ENCODE assay signal across 9 cellular contexts in the genomic region with DNA sequence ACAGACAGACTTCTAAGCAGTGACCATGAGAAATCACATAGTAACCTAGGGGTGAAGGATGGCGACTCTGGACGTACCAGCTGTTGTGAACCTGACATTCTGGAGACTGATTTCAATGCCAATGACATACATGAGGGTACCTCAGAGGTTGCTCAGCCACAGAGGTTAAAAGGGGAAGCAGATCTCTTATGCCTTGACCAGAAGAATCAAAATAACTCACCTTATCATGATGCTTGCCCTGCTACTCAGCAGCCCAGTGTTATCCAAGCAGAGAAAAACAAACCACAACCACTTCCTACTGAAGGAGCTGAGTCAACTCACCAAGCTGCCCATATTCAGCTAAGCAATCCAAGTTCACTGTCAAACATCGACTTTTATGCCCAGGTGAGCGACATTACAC. TPM values are rescaled to one million over a fixed set of nuclear protein-coding genes. Genes with fewer than 3 reads are reported as not detected.
A peak's percentile ranks its signal among the peaks of the same experiment; 100 is the strongest.
DNase-seq lines count a peak whose midpoint lies in the region; ATAC-seq and TF ChIP-seq lines count a peak whose summit lies in the region.
"Had no signal": no experiment of that assay in that cellular context is flagged by ENCODE, and none has a peak within 500 bp of the region (broad histone marks: within the 10 kb centered on the region; RNA-seq: fewer than 3 reads in every experiment).

No MANE protein-coding gene starts in this region.

- peaks cover 39% of the 10 kb centered on the region for H3K27me3 ChIP-seq in WERI-Rb-1 (ENCODE audit: insufficient read depth, low read depth, severe bottlenecking)

- no peak for TF ChIP-seq CTCF in WERI-Rb-1 (IDR thresholded peaks at IDR 0.05; ENCODE audit: low read depth, low read length)

- H3K4me3 ChIP-seq in WERI-Rb-1 (ENCODE audit: low read depth, low read length) = no peak overlapping the region

- peaks cover 31 to 42% of the 10 kb centered on the region in 2 donors for H3K4me1 Mint-ChIP-seq in immature natural killer cell

- H3K9me3 ChIP-seq in WERI-Rb-1 (ENCODE audit: severe bottlenecking) = no peaks in the 10 kb centered on the region
- H3K9me3 ChIP-seq: neutrophil had no signal

- intact Hi-C loops in posterior cingulate gyrus (cut with DNase I) = no loop called here

- H3K9me3 Mint-ChIP-seq in immature natural killer cell = no peaks in the 10 kb centered on the region

- DNase-seq in NCI-H226 (peak; percentile 90), immature natural killer cell (peak; percentile 23 to 40 (median 39)), posterior cingulate gyrus (no peak), HEK293T (ENCODE audit: extremely low spot score) (no peak), iPS-NIHi7 (ENCODE audit: extremely low spot score) (no peak), WERI-Rb-1 (no peak)

- CTCF ChIA-PET in HEK293T (lab: Yijun Ruan, JAX) = no interaction called here

- H3K36me3 ChIP-seq in WERI-Rb-1 = no peaks in the 10 kb centered on the region
- H3K36me3 ChIP-seq: neutrophil had no signal

- H3K4me3 Mint-ChIP-seq in immature natural killer cell = peak overlapping the region; percentile 45 to 70 (median 65)

- no peaks in the 10 kb centered on the region for H3K36me3 Mint-ChIP-seq in immature natural killer cell

- H3K27ac Mint-ChIP-seq in immature natural killer cell = peak overlapping the region in 4 of 6 donors; percentile 14 to 51 (median 42)

- H3K27ac ChIP-seq in WERI-Rb-1 = no peak overlapping the region
- H3K27ac ChIP-seq: neutrophil had no signal

- ATAC-seq in GM18870 (IDR thresholded peaks at IDR 0.05; ENCODE audit: unreplicated experiment) (peak; percentile 96), HG02678 (IDR thresholded peaks at IDR 0.05; ENCODE audit: unreplicated experiment) (peak; percentile 76)

- peaks cover 0 to 9% (median 0%) of the 10 kb centered on the region in 3 donors for H3K27me3 Mint-ChIP-seq in immature natural killer cell (ENCODE audit: low read depth in 3 of 3)

- POLR2A ChIA-PET in HEK293T (lab: Yijun Ruan, JAX) = no interaction called here

TF ChIP-seq in HEK293T, 16 proteins besides CTCF, POLR2A, EP300 and RAD21:
- TF ChIP-seq CTBP1 (IDR thresholded peaks at IDR 0.05; ENCODE audit: borderline replicate concordance) (no peak), FOXK2 (IDR thresholded peaks at IDR 0.05) (no peak), L3MBTL2 (conservative IDR thresholded peaks at IDR 0.05) (no peak), SP1 (IDR thresholded peaks at IDR 0.05) (no peak), ELF4 (IDR thresholded peaks at IDR 0.05) (no peak), TARDBP (IDR thresholded peaks at IDR 0.05) (no peak), FOXM1 (IDR thresholded peaks at IDR 0.05; ENCODE audit: borderline replicate concordance) (no peak)
- TF ChIP-seq, protein P1, sequence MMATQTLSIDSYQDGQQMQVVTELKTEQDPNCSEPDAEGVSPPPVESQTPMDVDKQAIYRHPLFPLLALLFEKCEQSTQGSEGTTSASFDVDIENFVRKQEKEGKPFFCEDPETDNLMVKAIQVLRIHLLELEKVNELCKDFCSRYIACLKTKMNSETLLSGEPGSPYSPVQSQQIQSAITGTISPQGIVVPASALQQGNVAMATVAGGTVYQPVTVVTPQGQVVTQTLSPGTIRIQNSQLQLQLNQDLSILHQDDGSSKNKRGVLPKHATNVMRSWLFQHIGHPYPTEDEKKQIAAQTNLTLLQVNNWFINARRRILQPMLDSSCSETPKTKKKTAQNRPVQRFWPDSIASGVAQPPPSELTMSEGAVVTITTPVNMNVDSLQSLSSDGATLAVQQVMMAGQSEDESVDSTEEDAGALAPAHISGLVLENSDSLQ (IDR thresholded peaks at IDR 0.05) = no peak

RNA-seq across cellular contexts. Expression of a gene that starts 38.0 kb away (rescaled TPM):
- 1 to 10 TPM; 1.7 to 3.1 (median 2.5) TPM for polyA plus RNA-seq in immature natural killer cell

Comparison
In these comparisons a context has a peak if more than half of its experiments do, and no peak if none do; other contexts are left out.
1. DNase-seq: peak in NCI-H226 (single experiment) and immature natural killer cell (3 of 3); none in posterior cingulate gyrus (0 of 10), HEK293T (single experiment), iPS-NIHi7 (single experiment) and WERI-Rb-1 (single experiment).